In the genomic region with DNA sequence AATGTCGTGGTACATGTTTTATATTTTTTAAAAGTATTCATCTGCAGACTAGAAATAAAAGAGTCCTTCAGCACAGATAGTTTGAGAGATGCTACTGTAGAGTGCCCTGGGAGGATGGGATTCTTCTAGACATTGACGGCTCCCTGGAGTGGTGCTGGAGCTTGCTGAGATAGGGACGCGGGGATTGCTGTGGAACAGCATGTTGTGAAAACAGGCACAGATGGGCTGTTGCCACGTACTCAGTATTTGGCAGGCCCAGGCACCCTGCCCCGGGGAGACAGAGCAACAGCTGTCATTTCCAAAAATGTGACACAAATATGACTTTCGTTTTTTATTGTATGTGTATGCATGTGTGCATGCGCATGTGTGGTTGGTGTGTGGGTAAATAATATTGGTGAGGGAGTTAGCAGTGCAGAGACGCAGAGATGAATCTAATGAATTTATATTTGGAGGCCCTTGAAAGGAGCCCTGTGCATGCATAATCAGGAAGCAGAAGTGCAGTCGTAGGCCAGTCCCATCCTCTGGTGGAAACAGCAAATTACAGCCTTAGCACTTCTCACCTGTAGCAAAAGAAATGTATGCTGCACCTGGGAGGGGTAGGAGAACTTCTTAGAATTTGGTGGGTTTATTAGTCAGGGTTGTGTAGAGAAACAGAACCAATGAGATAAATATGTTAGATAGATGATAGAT, we compare ENCODE assay signal across 23 cellular contexts. TPM values are rescaled to one million over a fixed set of nuclear protein-coding genes. Genes with fewer than 3 reads are reported as not detected.
DNase-seq lines count a peak whose midpoint lies in the region; ATAC-seq, FAIRE-seq and TF ChIP-seq lines count a peak whose summit lies in the region.
"Had no signal": no experiment of that assay in that cellular context is flagged by ENCODE, and none has a peak within 500 bp of the region (broad histone marks: within the 10 kb centered on the region; RNA-seq: fewer than 3 reads in every experiment).

No MANE protein-coding gene starts in this region.

- H3K9ac ChIP-seq in HepG2 (ENCODE audit: insufficient read depth, low read depth, low read length) (no peak overlapping the region), kidney (ENCODE audit: low read length in 2 of 2) (no peak overlapping the region)
- H3K9ac ChIP-seq: neural progenitor cell had no signal

- no peak for FAIRE-seq in HepG2 (lab: Jason Lieb, UNC)
- FAIRE-seq in kidney (lab: Jason Lieb, UNC): no peak
- FAIRE-seq: GM12892 had no signal

- no peaks in the 10 kb centered on the region for H3K79me2 ChIP-seq in HepG2 (ENCODE audit: insufficient read depth, low read length)

- peaks cover 10% of the 10 kb centered on the region for H3K4me1 ChIP-seq in HepG2 (ENCODE audit: insufficient read depth, low read length)
- no peaks in the 10 kb centered on the region for H3K4me1 ChIP-seq in right lobe of liver
- no peaks in the 10 kb centered on the region for H3K4me1 ChIP-seq in kidney (ENCODE audit: control insufficient read depth in 1 of 2, insufficient read depth in 1 of 2, low read depth in 1 of 2, low read length in 2 of 2)
- no peaks in the 10 kb centered on the region for H3K4me1 ChIP-seq in upper lobe of right lung
- H3K4me1 ChIP-seq: colonic mucosa, neural progenitor cell, SJCRH30 had no signal

- H3K9me3 ChIP-seq in HepG2 (ENCODE audit: low read length) (no peaks in the 10 kb centered on the region), right lobe of liver (no peaks in the 10 kb centered on the region), kidney (ENCODE audit: control insufficient read depth in 1 of 2, low read length in 2 of 2) (no peaks in the 10 kb centered on the region), upper lobe of right lung (no peaks in the 10 kb centered on the region)
- H3K9me3 ChIP-seq: colonic mucosa, SJCRH30, thoracic aorta had no signal

- H3K4me3 ChIP-seq in HepG2 (replicated peaks in 1 of 3; ENCODE audit: insufficient read depth in 1 of 3, low read depth in 2 of 3, low read length in 3 of 3) (no peak overlapping the region; a peak in 1 of 6 replicates), right lobe of liver (no peak overlapping the region), kidney (ENCODE audit: low read length in 2 of 2) (no peak overlapping the region), upper lobe of right lung (no peak overlapping the region)
- H3K4me3 ChIP-seq: colonic mucosa, neural progenitor cell, SJCRH30, thoracic aorta had no signal

- POLR2A ChIA-PET in HepG2 (lab: Yijun Ruan, JAX): interaction anchor here (1.2 kb wide), 1 partner anchor 12 kb away, joined by 3 read pairs; no protein-coding TSS in a partner anchor

- no peak overlapping the region for H3K27ac ChIP-seq in HepG2 (ENCODE audit: extremely low read length, insufficient read depth, low read length)
- H3K27ac ChIP-seq in right lobe of liver: no peak overlapping the region
- H3K27ac ChIP-seq in kidney (ENCODE audit: low read depth in 2 of 2, low read length in 2 of 2): no peak overlapping the region
- peak overlapping the region; percentile 6 for H3K27ac ChIP-seq in upper lobe of right lung
- H3K27ac ChIP-seq: colonic mucosa, neural progenitor cell, SJCRH30, thoracic aorta had no signal

- H3K27me3 ChIP-seq in HepG2 (ENCODE audit: control insufficient read depth in 1 of 2, insufficient read depth in 2 of 2, low read length in 2 of 2): no peaks in the 10 kb centered on the region
- H3K27me3 ChIP-seq in right lobe of liver: no peaks in the 10 kb centered on the region
- H3K27me3 ChIP-seq in upper lobe of right lung: no peaks in the 10 kb centered on the region
- H3K27me3 ChIP-seq: colonic mucosa, neural progenitor cell, SJCRH30 had no signal

- CTCF ChIA-PET in HepG2 (lab: Yijun Ruan, JAX; ENCODE audit: low intra/inter-chr PET ratio, low total read pairs): no interaction called here

- intact Hi-C loops in HepG2 (cut with micrococcal nuclease; ENCODE audit: unreplicated experiment) (no loop called here), right lobe of liver (cut with DNase I) (no loop called here), kidney (cut with DNase I) (no loop called here), upper lobe of right lung (cut with DNase I) (no loop called here)

- TF ChIP-seq CTCF in HepG2 (CRISPR knock-in tag; IDR thresholded peaks at IDR 0.05) (0 out of 2 replicates have a peak, but pooled peaks have one; percentile 10), right lobe of liver (IDR thresholded peaks at IDR 0.05) (no peak), kidney (IDR thresholded peaks at IDR 0.05; ENCODE audit: borderline replicate concordance, extremely low read depth, insufficient read depth) (no peak), upper lobe of right lung (IDR thresholded peaks at IDR 0.05) (no peak)

- in situ Hi-C loops in HepG2 (cut with HindIII; ENCODE audit: extremely low pct_ligation_motif_present, low pct_unique_long_range_greater_than_20kb): no loop called here

- BruUV-seq in HepG2 (replicated peaks; lab: Mats Ljungman, UMichigan): no TSS peak

- TF ChIP-seq EP300 in HepG2 (IDR thresholded peaks at IDR 0.05; ENCODE audit: low read depth in 2 of 2, low read length in 2 of 2) (no peak), HepG2 (CRISPR knock-in tag; IDR thresholded peaks at IDR 0.05; ENCODE audit: borderline replicate concordance) (no peak)

- H4K20me1 ChIP-seq in HepG2 (ENCODE audit: insufficient read depth, low read length): no peaks in the 10 kb centered on the region

- no peak for TF ChIP-seq RAD21 in HepG2 (CRISPR knock-in tag; IDR thresholded peaks at IDR 0.05)

- WGBS in HepG2 (ENCODE audit: low lambda C conversion rate): 26% methylated on average over 10 of the region's 10 CpGs
- 72% methylated on average over 8 of the region's 10 CpGs for WGBS in right lobe of liver (ENCODE audit: insufficient coverage, low coverage, low lambda C conversion rate, missing lambda C conversion rate)

- no peak overlapping the region for H2AFZ ChIP-seq in HepG2 (ENCODE audit: low read length)
- H2AFZ ChIP-seq: neural progenitor cell had no signal

- TF ChIP-seq POLR2A in HepG2 (IDR thresholded peaks at IDR 0.05; ENCODE audit: insufficient read depth in 1 of 2, low read depth in 2 of 2, low read length in 2 of 2): no peak
- TF ChIP-seq POLR2A in right lobe of liver (IDR thresholded peaks at IDR 0.05): no peak

- H3K36me3 ChIP-seq in HepG2 (replicated peaks in 1 of 2; ENCODE audit: control insufficient read depth in 1 of 2, insufficient read depth in 2 of 2, low read length in 2 of 2) (no peaks in the 10 kb centered on the region), right lobe of liver (no peaks in the 10 kb centered on the region), kidney (ENCODE audit: control insufficient read depth in 1 of 2, insufficient read depth in 2 of 2, low read length in 2 of 2) (no peaks in the 10 kb centered on the region), upper lobe of right lung (no peaks in the 10 kb centered on the region)
- H3K36me3 ChIP-seq: colonic mucosa, neural progenitor cell, SJCRH30, thoracic aorta had no signal

- peak overlapping the region; percentile 62 for H3K4me2 ChIP-seq in HepG2 (ENCODE audit: low read depth, low read length)
- H3K4me2 ChIP-seq: neural progenitor cell had no signal

- ATAC-seq in HepG2: peak; percentile 71
- no peak for ATAC-seq in right lobe of liver
- no peak for ATAC-seq in upper lobe of right lung
- ATAC-seq: activated CD8-positive, alpha-beta T cell treated with anti-CD3 and anti-CD28 coated beads for 36 hours; activated T-cell treated with anti-CD3 and anti-CD28 coated beads, Interleukin-2, amount 50 U/mL, for 4 hours; HCT116 had no signal

- no peak for DNase-seq in HepG2 (ENCODE audit: low spot score)
- no peak for DNase-seq in right lobe of liver
- DNase-seq in cerebellar nuclear complex (lab: John Stamatoyannopoulos, UW): peak; percentile 33 to 49
- peak; percentile 41 for DNase-seq in kidney
- no peak for DNase-seq in upper lobe of right lung
- DNase-seq in activated CD8-positive, alpha-beta memory T cell treated with anti-CD3 and anti-CD28 coated beads, Interleukin-2, amount 50 U/mL, for 48 hours: no peak
- DNase-seq in activated naive CD4-positive, alpha-beta T cell treated with anti-CD3 and anti-CD28 coated beads, Interleukin-2, amount 50 U/mL, for 16 hours: no peak
- DNase-seq in DMS53 (lab: John Stamatoyannopoulos, UW): no peak
- DNase-seq: ACHN; activated B cell treated with CpG ODN at 0.5 μM for 24 hours; activated CD8-positive, alpha-beta T cell treated with anti-CD3 and anti-CD28 coated beads for 36 hours; activated naive CD4-positive, alpha-beta T cell treated with anti-CD3 and anti-CD28 coated beads, Interleukin-2, amount 10 ng/mL, durations not matched to agents 7 days and 5 days; activated T-cell treated with anti-CD3 and anti-CD28 coated beads, Interleukin-2, amount 50 U/mL, for 4 hours; colonic mucosa; NCI-H1436; OCI-M1; SJCRH30; T-helper 2 cell had no signal

TF ChIP-seq in HepG2, 621 proteins besides CTCF, POLR2A, EP300 and RAD21 (continues in another document):
- 0 out of 2 replicates have a peak, but pooled peaks have one; percentile 24 for TF ChIP-seq SMYD3 (CRISPR knock-in tag; IDR thresholded peaks at IDR 0.05)

RNA-seq across cellular contexts. Expression of gene ABCA8, which starts 6.2 kb away (rescaled TPM):
- 0.18 TPM in 1 of 2 replicates, not detected in the other for total RNA-seq in HepG2 (2016; rRNA removed; fragmentation: Illumina TruSeq; extraction: Trizol)
- total RNA-seq in HepG2 (2016; cell fraction: cytosol; rRNA removed; fragmentation: Illumina TruSeq; extraction: Trizol; ENCODE audit: low read depth): 0.09 TPM in 1 of 2 replicates, not detected in the other
- 0.17 TPM in 1 of 2 replicates, not detected in the other for total RNA-seq in HepG2 (2016; cell fraction: insoluble cytoplasmic fraction; rRNA removed; fragmentation: Illumina TruSeq; extraction: Trizol)
- total RNA-seq in HepG2 (2016; cell fraction: membrane; rRNA removed; fragmentation: Illumina TruSeq; extraction: Trizol): 0.14 and 0.22 TPM in 2 replicates
- 0.50 and 0.53 TPM in 2 replicates for total RNA-seq in HepG2 (2016; cell fraction: nucleus; rRNA removed; fragmentation: Illumina TruSeq; extraction: Trizol)
- polyA plus RNA-seq in HepG2 (2011; rRNA removed): 0.05 and 0.07 TPM in 2 replicates
- 0.04 and 0.08 TPM in 2 replicates for polyA plus RNA-seq in HepG2 (2011; cell fraction: cytosol; rRNA removed)
- 0.29 and 0.33 TPM in 2 replicates for polyA plus RNA-seq in HepG2 (2011; cell fraction: nucleus; rRNA removed)
- polyA plus RNA-seq in HepG2 (2012): 0.32 and 0.39 TPM in 2 replicates
- polyA plus RNA-seq in HepG2 (2016; cell fraction: cytosol; fragmentation: Illumina TruSeq; extraction: Trizol; ENCODE audit: low read depth): not detected in 2 replicates
- polyA plus RNA-seq in HepG2 (2016; cell fraction: insoluble cytoplasmic fraction; fragmentation: Illumina TruSeq; extraction: Trizol; ENCODE audit: low read depth): not detected in 2 replicates
- not detected in 2 replicates for polyA plus RNA-seq in HepG2 (2016; cell fraction: membrane; fragmentation: Illumina TruSeq; extraction: Trizol; ENCODE audit: low read depth)
- 0.33 and 0.92 TPM in 2 replicates for polyA plus RNA-seq in HepG2 (2016; cell fraction: nucleus; fragmentation: Illumina TruSeq; extraction: Trizol; ENCODE audit: insufficient read depth, low read depth)
- 1.2 TPM in 1 of 2 replicates, not detected in the other for polyA minus RNA-seq in HepG2 (2011; rRNA and poly(A)+ RNA removed; ENCODE audit: low replicate concordance)
- not detected in 2 replicates for polyA minus RNA-seq in HepG2 (2011; cell fraction: cytosol; rRNA and poly(A)+ RNA removed)
- polyA minus RNA-seq in HepG2 (2011; cell fraction: nucleus; rRNA and poly(A)+ RNA removed): 0.50 and 0.52 TPM in 2 replicates
- 10 to 100 TPM; 21.8 to 44.0 (median 29.9) TPM for total RNA-seq in right lobe of liver
- total RNA-seq in kidney: 9.4 TPM
- polyA plus RNA-seq in kidney (ENCODE audit: insufficient read depth, low read depth, low replicate concordance): 3.7 TPM
- 34.0 TPM for total RNA-seq in upper lobe of right lung
- total RNA-seq: activated B cell treated with CpG ODN at 0.5 μM for 24 hours; activated CD8-positive, alpha-beta T cell treated with anti-CD3 and anti-CD28 coated beads for 36 hours; SJCRH30 had no signal
- polyA plus RNA-seq: CD14-positive monocyte had no signal

Comparison
In these comparisons a context has a peak if more than half of its experiments do, and no peak if none do; other contexts are left out.
1. DNase-seq: peak in cerebellar nuclear complex (2 of 2) and kidney (single experiment); none in HepG2 (single experiment), right lobe of liver (0 of 3), upper lobe of right lung (single experiment), activated CD8-positive, alpha-beta memory T cell treated with anti-CD3 and anti-CD28 coated beads, Interleukin-2, amount 50 U/mL, for 48 hours (single experiment), activated naive CD4-positive, alpha-beta T cell treated with anti-CD3 and anti-CD28 coated beads, Interleukin-2, amount 50 U/mL, for 16 hours (single experiment) and DMS53 (single experiment).